ENCODE assay signal across 1 cellular context in the genomic region with DNA sequence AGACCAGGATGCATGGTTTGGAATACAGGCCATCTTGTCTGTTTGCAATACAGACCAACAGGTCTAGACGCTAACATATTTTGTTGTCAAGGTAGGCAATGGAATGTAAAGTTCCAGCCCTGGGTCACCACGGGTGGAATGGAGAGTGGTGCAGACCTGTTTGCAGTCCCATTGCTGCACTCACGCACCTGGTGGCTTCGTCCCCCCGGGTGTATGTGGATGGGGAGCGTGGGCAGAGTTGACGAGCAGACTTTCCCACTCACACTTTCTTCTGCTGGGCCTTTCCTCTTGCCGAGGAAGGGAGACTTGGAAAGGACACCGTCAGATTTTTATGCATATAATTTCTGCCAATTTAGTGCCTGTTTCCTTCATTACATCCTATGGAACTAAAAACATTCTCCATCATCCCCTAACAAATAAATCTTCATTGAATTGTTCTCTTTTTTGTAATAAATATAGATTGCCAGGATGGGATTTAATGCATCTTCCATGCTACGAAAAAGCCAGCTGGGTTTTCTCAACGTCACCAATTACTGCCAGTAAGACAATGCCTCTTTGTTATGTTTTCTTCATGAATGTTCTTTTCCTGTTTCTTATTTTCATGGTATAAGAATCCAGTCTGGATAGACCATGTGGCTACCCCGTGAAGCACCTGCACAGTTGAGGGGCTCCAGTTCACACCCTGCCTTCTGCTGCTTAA.
TF ChIP-seq lines count a peak whose summit lies in the region.

No MANE protein-coding gene starts in this region.

TF ChIP-seq in SK-N-SH treated with all-trans-retinoic acid at 6 μM for 48 hours, 23 proteins besides CTCF, POLR2A, EP300 and RAD21 (continued from another document):
- no peak for TF ChIP-seq ZC3H10 (CRISPR knock-in tag; IDR thresholded peaks at IDR 0.05)
- no peak for TF ChIP-seq GLIS3 (CRISPR knock-in tag; IDR thresholded peaks at IDR 0.05)
- TF ChIP-seq CREB5 (CRISPR knock-in tag; IDR thresholded peaks at IDR 0.05; ENCODE audit: low read depth), result no peak
- no peak for TF ChIP-seq ZFP3 (CRISPR knock-in tag; IDR thresholded peaks at IDR 0.05)
- peak; percentile 26; the same call in 1 of the 2 replicates for TF ChIP-seq TCF4 (CRISPR knock-in tag; IDR thresholded peaks at IDR 0.05; ENCODE audit: borderline replicate concordance)
- TF ChIP-seq, protein P1, sequence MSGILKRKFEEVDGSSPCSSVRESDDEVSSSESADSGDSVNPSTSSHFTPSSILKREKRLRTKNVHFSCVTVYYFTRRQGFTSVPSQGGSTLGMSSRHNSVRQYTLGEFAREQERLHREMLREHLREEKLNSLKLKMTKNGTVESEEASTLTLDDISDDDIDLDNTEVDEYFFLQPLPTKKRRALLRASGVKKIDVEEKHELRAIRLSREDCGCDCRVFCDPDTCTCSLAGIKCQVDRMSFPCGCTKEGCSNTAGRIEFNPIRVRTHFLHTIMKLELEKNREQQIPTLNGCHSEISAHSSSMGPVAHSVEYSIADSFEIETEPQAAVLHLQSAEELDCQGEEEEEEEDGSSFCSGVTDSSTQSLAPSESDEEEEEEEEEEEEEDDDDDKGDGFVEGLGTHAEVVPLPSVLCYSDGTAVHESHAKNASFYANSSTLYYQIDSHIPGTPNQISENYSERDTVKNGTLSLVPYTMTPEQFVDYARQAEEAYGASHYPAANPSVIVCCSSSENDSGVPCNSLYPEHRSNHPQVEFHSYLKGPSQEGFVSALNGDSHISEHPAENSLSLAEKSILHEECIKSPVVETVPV (CRISPR knock-in tag; IDR thresholded peaks at IDR 0.05), result no peak
- no peak for TF ChIP-seq PATZ1 (CRISPR knock-in tag; IDR thresholded peaks at IDR 0.05; ENCODE audit: borderline replicate concordance)
- TF ChIP-seq OSR1 (CRISPR knock-in tag; IDR thresholded peaks at IDR 0.05), result no peak
- TF ChIP-seq TOX (CRISPR knock-in tag; IDR thresholded peaks at IDR 0.05; ENCODE audit: borderline replicate concordance), result no peak
- TF ChIP-seq ZFP30 (CRISPR knock-in tag; IDR thresholded peaks at IDR 0.05), result no peak
- peak; percentile 73 for TF ChIP-seq ISL1 (CRISPR knock-in tag; IDR thresholded peaks at IDR 0.05)
- TF ChIP-seq ZNF565 (CRISPR knock-in tag; conservative IDR thresholded peaks at IDR 0.05; ENCODE audit: low read depth), result no peak
